Comparison of ENCODE assay signal across 18 cellular contexts in the genomic region with DNA sequence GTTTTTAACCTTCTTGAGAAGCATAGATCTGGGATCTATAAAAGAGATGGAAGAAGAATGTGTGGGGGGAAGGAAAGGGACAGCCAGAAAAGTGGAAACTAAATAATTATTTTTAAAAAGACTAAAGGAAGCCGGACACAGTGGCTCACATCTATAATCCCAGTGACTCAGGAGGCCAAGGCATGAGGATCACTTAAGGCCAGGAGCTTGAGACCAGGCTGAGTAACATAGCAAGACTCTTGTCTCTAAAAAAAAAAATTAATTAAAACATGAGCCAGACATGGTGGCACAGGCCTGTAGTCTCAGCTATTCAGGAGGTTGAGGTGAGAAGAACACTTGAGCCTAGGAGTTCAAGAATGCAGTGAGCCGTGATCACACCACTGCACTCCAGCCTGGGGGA.
A peak's percentile ranks its signal among the peaks of the same experiment; 100 is the strongest.
DNase-seq lines count a peak whose midpoint lies in the region; ATAC-seq, FAIRE-seq and TF ChIP-seq lines count a peak whose summit lies in the region.
"Had no signal": no experiment of that assay in that cellular context is flagged by ENCODE, and none has a peak within 500 bp of the region (broad histone marks: within the 10 kb centered on the region; RNA-seq: fewer than 3 reads in every experiment).

No MANE protein-coding gene starts in this region.

- in situ Hi-C loops in GM12878 (cut with MboI) = no loop called here

- TF ChIP-seq POLR2A in GM12878 (IDR thresholded peaks at IDR 0.05; ENCODE audit: low read depth, low read length) = no peak

- peaks cover 23% of the 10 kb centered on the region for H3K4me1 ChIP-seq in GM12878 (ENCODE audit: control insufficient read depth, insufficient read depth, low read length)

- BruUV-seq in GM12878 (replicated peaks; lab: Mats Ljungman, UMichigan) = no TSS peak

- ATAC-seq in GM12878 (no peak), GM18868 (IDR thresholded peaks at IDR 0.05; ENCODE audit: unreplicated experiment) (no peak)
- no peak for ATAC-seq in stimulated activated naive CD8-positive, alpha-beta T cell treated with anti-CD3 and anti-CD28 coated beads, Interleukin-15, Interleukin-2, amounts not matched to agents 100 U/mL and 50 U/mL, for 24 hours

- CTCF ChIA-PET in GM12878 (lab: Yijun Ruan, JAX) = interaction anchor here (0.9 to 1.1 kb wide), 4 partner anchors 8 to 199 kb away, joined by 3 read pairs; no protein-coding TSS in a partner anchor
- CTCF ChIA-PET in activated CD4-positive, alpha-beta memory T cell treated with anti-CD3 and anti-CD28 coated beads for 36 hours (lab: Charles Lee) = no interaction called here

- no peaks in the 10 kb centered on the region for H3K9me3 ChIP-seq in GM12878 (replicated peaks; ENCODE audit: control insufficient read depth, insufficient read depth, low read length)

- H3K4me2 ChIP-seq in GM12878 (ENCODE audit: control insufficient read depth, insufficient read depth) = no peak overlapping the region

- no peaks in the 10 kb centered on the region for H3K27me3 ChIP-seq in GM12878 (replicated peaks in 1 of 2; ENCODE audit: control insufficient read depth in 2 of 2, insufficient read depth in 2 of 2, low read length in 1 of 2)

- H3K9me3 Mint-ChIP-seq in activated CD4-positive, alpha-beta memory T cell treated with anti-CD3 and anti-CD28 coated beads for 36 hours = no peaks in the 10 kb centered on the region

- no peak overlapping the region for H3K4me3 ChIP-seq in GM12878

- no peaks in the 10 kb centered on the region for H4K20me1 ChIP-seq in GM12878 (ENCODE audit: control insufficient read depth, insufficient read depth)

- H2AFZ ChIP-seq in GM12878 (ENCODE audit: control insufficient read depth, low read depth, low read length) = peak overlapping the region; percentile 46

- TF ChIP-seq CTCF in GM12878 (IDR thresholded peaks at IDR 0.05 in 2 of 3, conservative IDR thresholded peaks at IDR 0.05 in 1 of 3; ENCODE audit: control insufficient read depth in 2 of 3, extremely low read depth in 1 of 3, insufficient read depth in 1 of 3, low read depth in 3 of 3, low read length in 3 of 3) = no peak

- SMC1A ChIA-PET in GM12878 (lab: Charles Lee; ENCODE audit: uncharacterized antibody, unreplicated experiment) = interaction anchor here (0.9 to 2.1 kb wide), 8 partner anchors 8 to 181 kb away, joined by 3 to 7 read pairs (median 4); no protein-coding TSS in a partner anchor

- intact Hi-C loops in GM12878 (cut with micrococcal nuclease; ENCODE audit: unreplicated experiment) = no loop called here
- intact Hi-C loops in activated CD4-positive, alpha-beta memory T cell treated with anti-CD3 and anti-CD28 coated beads for 36 hours (cut with micrococcal nuclease) = no loop called here

- H3K27ac ChIP-seq in GM12878 (ENCODE audit: control insufficient read depth, insufficient read depth) = peak overlapping the region; percentile 31; the same call in 1 of the 2 replicates
- H3K27ac ChIP-seq: RWPE1 had no signal

- RAD21 ChIA-PET in GM12878 (lab: Charles Lee; ENCODE audit: unreplicated experiment) = interaction anchor here (0.9 to 1.4 kb wide), 3 partner anchors 50 to 109 kb away, joined by 3 to 4 read pairs (median 3); no protein-coding TSS in a partner anchor

- POLR2A ChIA-PET in GM12878 (lab: Charles Lee) = interaction anchor here (0.7 kb wide), 1 partner anchor 62 kb away, joined by 4 read pairs; no protein-coding TSS in a partner anchor
- POLR2A ChIA-PET in activated CD4-positive, alpha-beta memory T cell treated with anti-CD3 and anti-CD28 coated beads for 36 hours (lab: Charles Lee) = no interaction called here

- H3K27ac Mint-ChIP-seq in activated CD4-positive, alpha-beta memory T cell treated with anti-CD3 and anti-CD28 coated beads for 36 hours = no peak overlapping the region
- H3K27ac Mint-ChIP-seq: B cell; CD4-positive, alpha-beta memory T cell had no signal

- no peak for TF ChIP-seq RAD21 in GM12878 (IDR thresholded peaks at IDR 0.05; ENCODE audit: insufficient read depth, low read depth, low read length)

- DNase-seq in Daoy (ENCODE audit: low read depth) = peak; percentile 50
- DNase-seq in LHCN-M2 (ENCODE audit: low read depth) = peak; percentile 30
- DNase-seq in GM12878 (ENCODE audit: low read depth, low spot score) = no peak
- peak; percentile 32 for DNase-seq in iris pigment epithelial cell (ENCODE audit: low read depth)
- DNase-seq in activated CD4-positive, alpha-beta memory T cell treated with anti-CD3 and anti-CD28 coated beads for 36 hours = no peak
- no peak for DNase-seq in stimulated activated naive CD8-positive, alpha-beta T cell treated with anti-CD3 and anti-CD28 coated beads, Interleukin-15, Interleukin-2, amounts not matched to agents 100 U/mL and 50 U/mL, for 24 hours
- no peak for DNase-seq in NCI-H226
- DNase-seq: ACHN; CD4-positive, alpha-beta memory T cell; KG1; NCI-H1105 treated with DMSO at 0.1 percent for 48 hours; NCI-H187 treated with DMSO at 0.1 percent for 48 hours; NCI-H2171 treated with DMSO at 0.1 percent for 48 hours; NCI-H510A treated with DMSO at 0.1 percent for 48 hours had no signal

- peaks cover 2% of the 10 kb centered on the region for H3K27me3 Mint-ChIP-seq in activated CD4-positive, alpha-beta memory T cell treated with anti-CD3 and anti-CD28 coated beads for 36 hours

- H3K36me3 Mint-ChIP-seq in activated CD4-positive, alpha-beta memory T cell treated with anti-CD3 and anti-CD28 coated beads for 36 hours = no peaks in the 10 kb centered on the region
- H3K36me3 Mint-ChIP-seq: CD4-positive, alpha-beta memory T cell had no signal

- no peaks in the 10 kb centered on the region for H3K4me1 Mint-ChIP-seq in activated CD4-positive, alpha-beta memory T cell treated with anti-CD3 and anti-CD28 coated beads for 36 hours (ENCODE audit: low read depth)
- H3K4me1 Mint-ChIP-seq: B cell; CD4-positive, alpha-beta memory T cell had no signal

- FAIRE-seq in GM12878 (lab: Jason Lieb, UNC) = no peak
- FAIRE-seq: GM18507 had no signal

- TF ChIP-seq EP300 in GM12878 (IDR thresholded peaks at IDR 0.05; ENCODE audit: borderline replicate concordance in 1 of 2, control insufficient read depth in 1 of 2, low read depth in 2 of 2, low read length in 2 of 2) = no peak

- no peak overlapping the region for H3K9ac ChIP-seq in GM12878 (ENCODE audit: control insufficient read depth, insufficient read depth, low read length)

- no peaks in the 10 kb centered on the region for H3K36me3 ChIP-seq in GM12878 (ENCODE audit: control insufficient read depth in 2 of 2, insufficient read depth in 2 of 2, low read length in 1 of 2)

- H3K4me3 Mint-ChIP-seq in activated CD4-positive, alpha-beta memory T cell treated with anti-CD3 and anti-CD28 coated beads for 36 hours = no peak overlapping the region
- H3K4me3 Mint-ChIP-seq: B cell; CD4-positive, alpha-beta memory T cell had no signal

- WGBS in GM12878 (ENCODE audit: insufficient coverage, insufficient replicate concordance, low lambda C conversion rate, missing lambda C conversion rate) = 66% methylated on average over 2 of the region's 2 CpGs

- no peaks in the 10 kb centered on the region for H3K79me2 ChIP-seq in GM12878 (ENCODE audit: control insufficient read depth, insufficient read depth, low read length)

TF ChIP-seq in GM12878, 131 proteins besides CTCF, POLR2A, EP300 and RAD21:
- TF ChIP-seq ASH2L (IDR thresholded peaks at IDR 0.05; ENCODE audit: borderline replicate concordance, low read depth) = no peak

Comparison
In these comparisons a context has a peak if more than half of its experiments do, and no peak if none do; other contexts are left out.
1. DNase-seq: peak in Daoy (single experiment), LHCN-M2 (single experiment) and iris pigment epithelial cell (single experiment); none in GM12878 (single experiment), activated CD4-positive, alpha-beta memory T cell treated with anti-CD3 and anti-CD28 coated beads for 36 hours (single experiment), stimulated activated naive CD8-positive, alpha-beta T cell treated with anti-CD3 and anti-CD28 coated beads, Interleukin-15, Interleukin-2, amounts not matched to agents 100 U/mL and 50 U/mL, for 24 hours (single experiment) and NCI-H226 (single experiment).